15 cellular contexts compared by ENCODE assay signal in the genomic region with DNA sequence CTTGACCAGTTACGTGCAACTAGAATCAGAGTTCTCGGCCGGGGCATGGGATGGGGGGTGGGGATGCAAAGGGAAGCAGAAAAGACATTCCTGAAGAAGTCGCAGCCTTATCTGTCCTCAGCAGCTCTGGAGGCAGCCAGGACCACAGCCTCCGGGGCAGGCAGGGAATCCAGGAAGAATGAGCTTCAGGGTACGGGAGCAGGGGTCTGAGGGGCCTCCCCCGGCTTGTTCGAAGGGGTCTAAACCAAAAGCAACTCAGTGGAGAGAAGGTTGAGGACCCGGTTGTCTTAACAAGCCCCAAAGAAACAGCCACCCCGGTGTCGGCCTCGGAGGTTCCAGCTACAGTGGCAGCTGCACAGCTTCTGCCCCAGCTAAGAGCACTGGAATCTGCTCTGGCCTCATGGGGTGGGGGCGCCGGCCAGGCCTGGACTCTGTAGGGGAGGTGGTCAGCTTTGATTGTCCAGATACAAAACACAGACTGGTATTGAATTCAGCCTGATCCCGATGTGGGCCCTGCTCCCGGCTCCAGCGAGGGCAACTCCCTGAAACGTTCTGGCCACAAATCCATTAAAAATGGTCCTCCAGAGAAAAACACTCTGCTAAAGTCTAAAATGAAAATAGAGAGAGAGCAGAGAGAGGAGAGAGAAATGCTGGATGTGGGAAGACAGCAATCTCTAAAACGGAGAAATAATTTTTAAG. TPM values are rescaled to one million over a fixed set of nuclear protein-coding genes. Genes with fewer than 3 reads are reported as not detected.
A peak's percentile ranks its signal among the peaks of the same experiment; 100 is the strongest.
DNase-seq lines count a peak whose midpoint lies in the region; ATAC-seq, FAIRE-seq and TF ChIP-seq lines count a peak whose summit lies in the region.
"Had no signal": no experiment of that assay in that cellular context is flagged by ENCODE, and none has a peak within 500 bp of the region (broad histone marks: within the 10 kb centered on the region; RNA-seq: fewer than 3 reads in every experiment).

No MANE protein-coding gene starts in this region.

- no peak overlapping the region for H4K91ac ChIP-seq in H1 (replicated peaks; ENCODE audit: insufficient read length, low read length)

- H4K20me1 ChIP-seq in H1 (replicated peaks in 1 of 2; ENCODE audit: control insufficient read depth in 1 of 2, insufficient read depth in 2 of 2, low read length in 2 of 2): peaks cover 9 to 47% of the 10 kb centered on the region in 2 experiments

- no peak overlapping the region for H3K27ac Mint-ChIP-seq in activated naive CD4-positive, alpha-beta T cell treated with anti-CD3 and anti-CD28 coated beads, Interleukin-2, amount 50 U/mL, for 72 hours
- H3K27ac Mint-ChIP-seq: activated naive CD8-positive, alpha-beta T cell treated with anti-CD3 and anti-CD28 coated beads, Interleukin-2, amount 10 ng/mL, durations not matched to agents 7 days and 5 days had no signal

- peak overlapping the region; percentile 34 for H3K4me3 ChIP-seq in MG63
- no peak overlapping the region for H3K4me3 ChIP-seq in H1 (ENCODE audit: extremely low read depth in 1 of 4, insufficient read depth in 2 of 4, low read depth in 3 of 4, low read length in 4 of 4)
- H3K4me3 ChIP-seq in mesodermal cell (ENCODE audit: extremely low read depth, insufficient read depth, low read length, poor library complexity, severe bottlenecking): peak overlapping the region; percentile 15
- peak overlapping the region; percentile 64 for H3K4me3 ChIP-seq in thoracic aorta
- H3K4me3 ChIP-seq in prostate gland: no peak overlapping the region
- H3K4me3 ChIP-seq: heart right ventricle had no signal

- no peak overlapping the region for H2BK5ac ChIP-seq in H1 (ENCODE audit: low read depth, low read length)

- no peak for FAIRE-seq in H1 (lab: Jason Lieb, UNC)

- H3K23me2 ChIP-seq in H1 (ENCODE audit: low read depth, low read length): no peaks in the 10 kb centered on the region

- H2BK120ac ChIP-seq in H1 (replicated peaks; ENCODE audit: low read depth, low read length): no peak overlapping the region

- H3K23ac ChIP-seq in H1 (ENCODE audit: insufficient read length): no peak overlapping the region

- H2AFZ ChIP-seq in H1 (ENCODE audit: low read length): no peak overlapping the region

- whole genome bisulfite sequencing in H1 (ENCODE audit: extremely low coverage in 1 of 2, insufficient coverage in 1 of 2, insufficient read length in 1 of 2, insufficient replicate concordance in 2 of 2, low coverage in 1 of 2, low lambda C conversion rate in 2 of 2, missing lambda C conversion rate in 1 of 2), 2 experiments: 12% methylated on average over 19 of the region's 19 CpGs; no CpG with 5 or more reads in 1 of the 2 experiments
- 2 to 3% methylated on average over 11 to 15 of the region's 19 CpGs for WGBS in mesodermal cell (ENCODE audit: insufficient coverage in 2 of 2), 2 experiments
- 38% methylated on average over 19 of the region's 19 CpGs for WGBS in prostate gland

- H3K27me3 ChIP-seq in MG63 (no peaks in the 10 kb centered on the region), H1 (replicated peaks in 1 of 4; ENCODE audit: control insufficient read depth in 3 of 4, extremely low read depth in 1 of 4, insufficient read depth in 3 of 4, low read length in 3 of 4) (peaks cover 99 to 100% (median 100%) of the 10 kb centered on the region in 4 experiments), thoracic aorta (replicated peaks; ENCODE audit: insufficient read depth) (no peaks in the 10 kb centered on the region), prostate gland (replicated peaks; ENCODE audit: insufficient read depth) (peaks cover 18% of the 10 kb centered on the region)

- no peaks in the 10 kb centered on the region for H3K9me3 ChIP-seq in MG63
- no peaks in the 10 kb centered on the region for H3K9me3 ChIP-seq in H1 (ENCODE audit: insufficient read depth in 2 of 2, low read depth in 1 of 2, low read length in 1 of 2)
- no peaks in the 10 kb centered on the region for H3K9me3 ChIP-seq in mesodermal cell (ENCODE audit: control insufficient read depth, low read length)
- no peaks in the 10 kb centered on the region for H3K9me3 ChIP-seq in thoracic aorta
- no peaks in the 10 kb centered on the region for H3K9me3 ChIP-seq in prostate gland
- H3K9me3 ChIP-seq: heart right ventricle had no signal

- no peak overlapping the region for H3K27ac ChIP-seq in H1 (ENCODE audit: low read depth, low read length)
- peak overlapping the region; percentile 90 for H3K27ac ChIP-seq in mesodermal cell (ENCODE audit: low read depth, low read length, severe bottlenecking)
- H3K27ac ChIP-seq in thoracic aorta: peak overlapping the region; percentile 84 to 97
- H3K27ac ChIP-seq in prostate gland: no peak overlapping the region

- no peaks in the 10 kb centered on the region for H3K79me2 ChIP-seq in H1 (ENCODE audit: control insufficient read depth in 1 of 2, insufficient read depth in 2 of 2, low read length in 2 of 2)

- peaks cover 0 to 5% (median under 1%) of the 10 kb centered on the region in 4 experiments; a peak in 4 of 7 replicates for H3K4me1 ChIP-seq in H1 (replicated peaks in 1 of 4; ENCODE audit: control insufficient read depth in 3 of 4, insufficient read depth in 4 of 4, low read length in 3 of 4)
- H3K4me1 ChIP-seq in mesodermal cell (ENCODE audit: control insufficient read depth, insufficient read depth, low read length, poor library complexity, severe bottlenecking): peaks cover 28% of the 10 kb centered on the region
- peaks cover 40 to 97% of the 10 kb centered on the region in 2 donors for H3K4me1 ChIP-seq in thoracic aorta (ENCODE audit: control insufficient read depth in 1 of 2, low read depth in 2 of 2)
- H3K4me1 ChIP-seq in prostate gland (replicated peaks): no peaks in the 10 kb centered on the region

- no peak for TF ChIP-seq CTCF in H1 (IDR thresholded peaks at IDR 0.05; ENCODE audit: control extremely low read depth in 1 of 3, insufficient read depth in 1 of 3, low read depth in 1 of 3, low read length in 3 of 3)
- TF ChIP-seq CTCF in thoracic aorta (IDR thresholded peaks at IDR 0.05): no peak
- TF ChIP-seq CTCF in prostate gland (IDR thresholded peaks at IDR 0.05): no peak

- H3K9me3 Mint-ChIP-seq in activated naive CD4-positive, alpha-beta T cell treated with anti-CD3 and anti-CD28 coated beads, Interleukin-2, amount 50 U/mL, for 72 hours: no peaks in the 10 kb centered on the region
- H3K9me3 Mint-ChIP-seq: activated naive CD8-positive, alpha-beta T cell treated with anti-CD3 and anti-CD28 coated beads, Interleukin-2, amount 10 ng/mL, durations not matched to agents 7 days and 5 days had no signal

- no peak overlapping the region for H2BK12ac ChIP-seq in H1 (ENCODE audit: low read depth, low read length)

- no peak overlapping the region for H3K14ac ChIP-seq in H1 (ENCODE audit: insufficient read length)

- H2BK20ac ChIP-seq in H1 (ENCODE audit: low read length): no peak overlapping the region

- no peak overlapping the region for H3K9ac ChIP-seq in H1 (replicated peaks in 1 of 4; ENCODE audit: extremely low read depth in 1 of 4, low read depth in 3 of 4, low read length in 3 of 4)

- no peak overlapping the region for H2BK15ac ChIP-seq in H1 (ENCODE audit: low read length)

- peaks cover 46% of the 10 kb centered on the region for H3K36me3 ChIP-seq in MG63
- H3K36me3 ChIP-seq in H1 (ENCODE audit: control insufficient read depth in 2 of 4, insufficient read depth in 4 of 4, low read length in 3 of 4): no peaks in the 10 kb centered on the region; a peak in 1 of 8 replicates
- H3K36me3 ChIP-seq in mesodermal cell (ENCODE audit: control insufficient read depth, insufficient read depth, low read length): no peaks in the 10 kb centered on the region
- H3K36me3 ChIP-seq in thoracic aorta: no peaks in the 10 kb centered on the region
- H3K36me3 ChIP-seq in prostate gland: no peaks in the 10 kb centered on the region
- H3K36me3 ChIP-seq: heart right ventricle had no signal

- no peak for ATAC-seq in thoracic aorta (ENCODE audit: insufficient number of reproducible peaks, low FRiP score, low read depth)
- no peak for ATAC-seq in activated naive CD4-positive, alpha-beta T cell treated with anti-CD3 and anti-CD28 coated beads, Interleukin-2, amount 50 U/mL, for 72 hours
- ATAC-seq: heart right ventricle had no signal

- H3K79me1 ChIP-seq in H1 (ENCODE audit: low read depth, low read length): no peaks in the 10 kb centered on the region

- POLR2A ChIA-PET in H1 (lab: Charles Lee; ENCODE audit: partially characterized antibody): interaction anchor here (1.8 kb wide), 1 partner anchor 14 kb away, joined by 8 read pairs; no protein-coding TSS in a partner anchor

- H3K4me2 ChIP-seq in H1 (ENCODE audit: insufficient read depth in 1 of 2, low read depth in 2 of 2, low read length in 2 of 2): no peak overlapping the region

- no peak overlapping the region for H2AK5ac ChIP-seq in H1 (ENCODE audit: low read depth, low read length)

- no peak for TF ChIP-seq EP300 in H1 (IDR thresholded peaks at IDR 0.05; ENCODE audit: borderline replicate concordance in 1 of 2, low read depth in 2 of 2, low read length in 2 of 2)

- intact Hi-C loops in prostate gland (cut with DNase I): no loop called here

- TF ChIP-seq RAD21 in H1 (IDR thresholded peaks at IDR 0.05 in 1 of 2, conservative IDR thresholded peaks at IDR 0.05 in 1 of 2; ENCODE audit: low read depth in 2 of 2, low read length in 2 of 2): no peak

- DNase-seq in MG63: no peak
- DNase-seq in H1 (ENCODE audit: low read depth in 1 of 2, low spot score in 2 of 2): no peak
- DNase-seq in thoracic aorta (ENCODE audit: low spot score): no peak
- no peak for DNase-seq in prostate gland (ENCODE audit: low spot score)
- no peak for DNase-seq in OCI-M1 (lab: John Stamatoyannopoulos, UW)
- no peak for DNase-seq in NCI-H524 (lab: John Stamatoyannopoulos, UW)
- no peak for DNase-seq in activated naive CD4-positive, alpha-beta T cell treated with anti-CD3 and anti-CD28 coated beads, Interleukin-2, amount 50 U/mL, for 72 hours (ENCODE audit: low spot score in 2 of 2)
- DNase-seq: activated naive CD8-positive, alpha-beta T cell treated with anti-CD3 and anti-CD28 coated beads, Interleukin-2, amount 10 ng/mL, durations not matched to agents 7 days and 5 days; COR-L47; heart right ventricle; NCI-H446 treated with DMSO at 0.1 percent for 48 hours; SHP77; substantia nigra had no signal

- H4K8ac ChIP-seq in H1 (ENCODE audit: extremely low read depth, insufficient read depth, low read length): no peak overlapping the region

- TF ChIP-seq POLR2A in H1 (IDR thresholded peaks at IDR 0.05; ENCODE audit: control extremely low read depth in 1 of 2, low read depth in 2 of 2, low read length in 2 of 2) (no peak), prostate gland (IDR thresholded peaks at IDR 0.05) (no peak)

- CTCF ChIA-PET in H1 (lab: Charles Lee; ENCODE audit: partially characterized antibody): interaction anchor here (0.6 to 4.8 kb wide), 14 partner anchors 8 to 113 kb away, joined by 3 to 32 read pairs (median 4); a partner anchor contains a TSS

- H3K4ac ChIP-seq in H1 (replicated peaks; ENCODE audit: insufficient read length, low read depth, low read length): no peak overlapping the region

- H3K18ac ChIP-seq in H1 (ENCODE audit: extremely low read depth, low read length): no peak overlapping the region

- H3K56ac ChIP-seq in H1 (replicated peaks; ENCODE audit: insufficient read length, low read depth, low read length): no peak overlapping the region

- no peak overlapping the region for H4K5ac ChIP-seq in H1 (ENCODE audit: insufficient read length, low read depth, low read length)

- no peaks in the 10 kb centered on the region for H3K36me3 Mint-ChIP-seq in activated naive CD4-positive, alpha-beta T cell treated with anti-CD3 and anti-CD28 coated beads, Interleukin-2, amount 50 U/mL, for 72 hours

RNA-seq across cellular contexts. Expression of a gene that starts 7.7 kb away (rescaled TPM):
- total RNA-seq in MG63 (2014; rRNA removed; shearing (Covaris generic); ENCODE audit: low replicate concordance): 0.86 and 4.2 TPM in 2 replicates
- not detected in 2 replicates for total RNA-seq in H1 (2021; fragmentation: NEBNext Ultra II Directional; extraction: Animal tissue kit (Norgen Biotek cat#: 25700))
- not detected in 2 replicates for polyA plus RNA-seq in H1 (2011; rRNA removed)
- not detected for polyA plus RNA-seq in H1 (2011; cell fraction: cytosol; rRNA removed)
- polyA plus RNA-seq in H1 (2011; cell fraction: nucleus; rRNA removed): not detected
- not detected in 4 replicates for polyA plus RNA-seq in H1 (2012, experiment 1 of 2)
- not detected for polyA plus RNA-seq in H1 (2012, experiment 2 of 2)
- not detected for polyA plus RNA-seq in H1 (2013, experiment 1 of 2)
- polyA plus RNA-seq in H1 (2013, experiment 2 of 2): not detected
- polyA minus RNA-seq in H1 (2011; rRNA and poly(A)+ RNA removed): not detected in 2 replicates
- polyA minus RNA-seq in H1 (2011; cell fraction: cytosol; rRNA and poly(A)+ RNA removed): not detected
- not detected for polyA minus RNA-seq in H1 (2011; cell fraction: nucleus; rRNA and poly(A)+ RNA removed)
- polyA plus RNA-seq in mesodermal cell (2013, experiment 1 of 2): 6.6 TPM
- polyA plus RNA-seq in mesodermal cell (2013, experiment 2 of 2): 7.8 TPM
- total RNA-seq in thoracic aorta: 10 to 100 TPM in 1 of 2 donors, 1 to 10 TPM in 1; 6.2 to 11.5 TPM
- total RNA-seq in prostate gland: 1 to 10 TPM in 1 of 2 donors, under 1 TPM in 1; 0.41 to 1.1 TPM
- total RNA-seq in activated naive CD4-positive, alpha-beta T cell treated with anti-CD3 and anti-CD28 coated beads, Interleukin-2, amount 50 U/mL, for 72 hours: 1 to 10 TPM in 1 of 2 donors, under 1 TPM in 1; 0.89 to 3.0 TPM

RNA-seq across cellular contexts. Expression of a gene that starts 19.6 kb away (rescaled TPM):
- 2.1 and 4.6 TPM in 2 replicates for total RNA-seq in MG63 (2014; rRNA removed; shearing (Covaris generic); ENCODE audit: low replicate concordance)
- total RNA-seq in H1 (2021; fragmentation: NEBNext Ultra II Directional; extraction: Animal tissue kit (Norgen Biotek cat#: 25700)): not detected in 2 replicates
- not detected in 2 replicates for polyA plus RNA-seq in H1 (2011; rRNA removed)
- not detected for polyA plus RNA-seq in H1 (2011; cell fraction: cytosol; rRNA removed)
- polyA plus RNA-seq in H1 (2011; cell fraction: nucleus; rRNA removed): not detected
- 0.28 TPM in 1 of 4 replicates, not detected in the others for polyA plus RNA-seq in H1 (2012, experiment 1 of 2)
- not detected for polyA plus RNA-seq in H1 (2012, experiment 2 of 2)
- polyA plus RNA-seq in H1 (2013, experiment 1 of 2): not detected
- not detected for polyA plus RNA-seq in H1 (2013, experiment 2 of 2)
- 0.19 TPM in 1 of 2 replicates, not detected in the other for polyA minus RNA-seq in H1 (2011; rRNA and poly(A)+ RNA removed)
- not detected for polyA minus RNA-seq in H1 (2011; cell fraction: cytosol; rRNA and poly(A)+ RNA removed)
- polyA minus RNA-seq in H1 (2011; cell fraction: nucleus; rRNA and poly(A)+ RNA removed): 1.00 TPM
- 28.7 TPM for polyA plus RNA-seq in mesodermal cell (2013, experiment 1 of 2)
- 27.8 TPM for polyA plus RNA-seq in mesodermal cell (2013, experiment 2 of 2)
- total RNA-seq in thoracic aorta (10 to 100 TPM; 26.8 to 33.3 TPM), prostate gland (10 to 100 TPM in 1 of 2 donors, 1 to 10 TPM in 1; 7.8 to 11.4 TPM)
- total RNA-seq in activated naive CD4-positive, alpha-beta T cell treated with anti-CD3 and anti-CD28 coated beads, Interleukin-2, amount 50 U/mL, for 72 hours: 1 to 10 TPM; 1.6 to 3.1 TPM

RNA-seq across cellular contexts. Expression of a gene that starts 23.1 kb away (rescaled TPM):
- not detected in 2 replicates for total RNA-seq in MG63 (2014; rRNA removed; shearing (Covaris generic); ENCODE audit: low replicate concordance)
- total RNA-seq in H1 (2021; fragmentation: NEBNext Ultra II Directional; extraction: Animal tissue kit (Norgen Biotek cat#: 25700)): not detected in 2 replicates
- polyA plus RNA-seq in H1 (2011; rRNA removed): not detected in 2 replicates
- not detected for polyA plus RNA-seq in H1 (2011; cell fraction: cytosol; rRNA removed)
- polyA plus RNA-seq in H1 (2011; cell fraction: nucleus; rRNA removed): not detected
- polyA plus RNA-seq in H1 (2012, experiment 1 of 2): not detected in 4 replicates
- not detected for polyA plus RNA-seq in H1 (2012, experiment 2 of 2)
- not detected for polyA plus RNA-seq in H1 (2013, experiment 1 of 2)
- not detected for polyA plus RNA-seq in H1 (2013, experiment 2 of 2)
- 0.07 TPM in 1 of 2 replicates, not detected in the other for polyA minus RNA-seq in H1 (2011; rRNA and poly(A)+ RNA removed)
- polyA minus RNA-seq in H1 (2011; cell fraction: cytosol; rRNA and poly(A)+ RNA removed): not detected
- not detected for polyA minus RNA-seq in H1 (2011; cell fraction: nucleus; rRNA and poly(A)+ RNA removed)
- 13.7 TPM for polyA plus RNA-seq in mesodermal cell (2013, experiment 1 of 2)
- polyA plus RNA-seq in mesodermal cell (2013, experiment 2 of 2): 15.0 TPM
- total RNA-seq in thoracic aorta: 1 to 10 TPM in 1 of 2 donors, under 1 TPM in 1; 0.56 to 3.8 TPM
- total RNA-seq in prostate gland: 1 to 10 TPM in 1 of 2 donors, under 1 TPM in 1; 0.36 to 1.1 TPM
- total RNA-seq in activated naive CD4-positive, alpha-beta T cell treated with anti-CD3 and anti-CD28 coated beads, Interleukin-2, amount 50 U/mL, for 72 hours: not detected
- total RNA-seq: activated naive CD8-positive, alpha-beta T cell treated with anti-CD3 and anti-CD28 coated beads, Interleukin-2, amount 10 ng/mL, durations not matched to agents 7 days and 5 days; lung microvascular endothelial cell had no signal

RNA-seq across cellular contexts. Expression of a gene that starts 25.6 kb away (rescaled TPM):
- 7.2 and 16.0 TPM in 2 replicates for total RNA-seq in MG63 (2014; rRNA removed; shearing (Covaris generic); ENCODE audit: low replicate concordance)
- total RNA-seq in H1 (2021; fragmentation: NEBNext Ultra II Directional; extraction: Animal tissue kit (Norgen Biotek cat#: 25700)): not detected in 2 replicates
- not detected in 2 replicates for polyA plus RNA-seq in H1 (2011; rRNA removed)
- polyA plus RNA-seq in H1 (2011; cell fraction: cytosol; rRNA removed): not detected
- not detected for polyA plus RNA-seq in H1 (2011; cell fraction: nucleus; rRNA removed)
- polyA plus RNA-seq in H1 (2012, experiment 1 of 2): not detected in 4 replicates
- polyA plus RNA-seq in H1 (2012, experiment 2 of 2): not detected
- not detected for polyA plus RNA-seq in H1 (2013, experiment 1 of 2)
- polyA plus RNA-seq in H1 (2013, experiment 2 of 2): not detected
- polyA minus RNA-seq in H1 (2011; rRNA and poly(A)+ RNA removed): not detected in 2 replicates
- polyA minus RNA-seq in H1 (2011; cell fraction: cytosol; rRNA and poly(A)+ RNA removed): not detected
- 0.90 TPM for polyA minus RNA-seq in H1 (2011; cell fraction: nucleus; rRNA and poly(A)+ RNA removed)
- 53.6 TPM for polyA plus RNA-seq in mesodermal cell (2013, experiment 1 of 2)
- 52.0 TPM for polyA plus RNA-seq in mesodermal cell (2013, experiment 2 of 2)
- total RNA-seq in thoracic aorta (10 to 100 TPM; 53.3 to 73.0 TPM), prostate gland (1 to 10 TPM; 4.1 to 9.5 TPM)
- total RNA-seq in activated naive CD4-positive, alpha-beta T cell treated with anti-CD3 and anti-CD28 coated beads, Interleukin-2, amount 50 U/mL, for 72 hours: 10 to 100 TPM in 1 of 2 donors, 1 to 10 TPM in 1; 3.2 to 21.7 TPM

RNA-seq across cellular contexts. Expression of a gene that starts 34.3 kb away (rescaled TPM):
- 7.0 and 7.7 TPM in 2 replicates for total RNA-seq in MG63 (2014; rRNA removed; shearing (Covaris generic); ENCODE audit: low replicate concordance)
- not detected in 2 replicates for total RNA-seq in H1 (2021; fragmentation: NEBNext Ultra II Directional; extraction: Animal tissue kit (Norgen Biotek cat#: 25700))
- not detected in 2 replicates for polyA plus RNA-seq in H1 (2011; rRNA removed)
- not detected for polyA plus RNA-seq in H1 (2011; cell fraction: cytosol; rRNA removed)
- not detected for polyA plus RNA-seq in H1 (2011; cell fraction: nucleus; rRNA removed)
- 0.09 to 0.17 TPM in 2 of 4 replicates, not detected in the others for polyA plus RNA-seq in H1 (2012, experiment 1 of 2)
- polyA plus RNA-seq in H1 (2012, experiment 2 of 2): not detected
- not detected for polyA plus RNA-seq in H1 (2013, experiment 1 of 2)
- not detected for polyA plus RNA-seq in H1 (2013, experiment 2 of 2)
- not detected in 2 replicates for polyA minus RNA-seq in H1 (2011; rRNA and poly(A)+ RNA removed)
- polyA minus RNA-seq in H1 (2011; cell fraction: cytosol; rRNA and poly(A)+ RNA removed): not detected
- polyA minus RNA-seq in H1 (2011; cell fraction: nucleus; rRNA and poly(A)+ RNA removed): not detected
- 38.9 TPM for polyA plus RNA-seq in mesodermal cell (2013, experiment 1 of 2)
- polyA plus RNA-seq in mesodermal cell (2013, experiment 2 of 2): 49.8 TPM
- total RNA-seq in thoracic aorta (1 to 10 TPM; 4.2 to 9.9 TPM), prostate gland (under 1 TPM; 0.27 to 0.40 TPM)
- total RNA-seq in activated naive CD4-positive, alpha-beta T cell treated with anti-CD3 and anti-CD28 coated beads, Interleukin-2, amount 50 U/mL, for 72 hours: under 1 TPM in 1 of 2 donors, not detected in 1; 0.16 TPM
- total RNA-seq: activated naive CD8-positive, alpha-beta T cell treated with anti-CD3 and anti-CD28 coated beads, Interleukin-2, amount 10 ng/mL, durations not matched to agents 7 days and 5 days had no signal

Comparison
In these comparisons a context has a peak if more than half of its experiments do, and no peak if none do; other contexts are left out.
1. H3K4me3 ChIP-seq: peak in MG63 (single experiment), mesodermal cell (single experiment) and thoracic aorta (single experiment); none in H1 (0 of 4) and prostate gland (0 of 2).
2. H3K27ac ChIP-seq: peak in mesodermal cell (single experiment) and thoracic aorta (2 of 2); none in H1 (single experiment) and prostate gland (0 of 2).